Comparison of ENCODE assay signal across 8 cellular contexts in the genomic region with DNA sequence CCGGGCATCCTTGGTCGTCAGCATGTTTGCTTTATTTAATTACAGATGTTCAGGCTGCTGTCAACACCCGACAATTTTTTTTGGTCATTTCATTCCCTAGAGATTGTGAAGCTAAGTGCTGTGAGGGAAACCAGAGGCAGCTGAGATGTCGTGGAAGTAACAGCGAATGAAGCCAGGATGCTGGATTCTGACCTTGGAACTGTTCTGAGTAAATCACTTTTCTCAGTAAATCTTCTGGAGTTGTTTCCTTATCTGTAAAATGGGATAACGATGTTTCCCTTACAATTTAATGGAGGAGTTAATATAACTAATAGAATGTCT. TPM values are rescaled to one million over a fixed set of nuclear protein-coding genes. Genes with fewer than 3 reads are reported as not detected.
DNase-seq lines count a peak whose midpoint lies in the region; ATAC-seq, FAIRE-seq and TF ChIP-seq lines count a peak whose summit lies in the region.

No MANE protein-coding gene starts in this region.

- no peak for FAIRE-seq in pancreas (lab: Jason Lieb, UNC)

- peak overlapping the region; percentile 91 to 94 for H3K27ac Mint-ChIP-seq in effector memory CD8-positive, alpha-beta T cell

- H3K27ac ChIP-seq in KMS-11 = no peak overlapping the region
- H3K27ac ChIP-seq in pancreas = no peak overlapping the region

- no peak for TF ChIP-seq CTCF in KMS-11 (conservative IDR thresholded peaks at IDR 0.05; ENCODE audit: low read depth, low read length)
- TF ChIP-seq CTCF in pancreas (IDR thresholded peaks at IDR 0.05) = no peak

- H3K4me3 Mint-ChIP-seq in effector memory CD8-positive, alpha-beta T cell = peak overlapping the region; percentile 97 to 98

- H3K4me2 ChIP-seq in KMS-11 = peak overlapping the region; percentile 58

- no peaks in the 10 kb centered on the region; the same call in 1 of the 2 replicates for H4K20me1 ChIP-seq in KMS-11 (ENCODE audit: insufficient read depth)

- H3K27me3 Mint-ChIP-seq in effector memory CD8-positive, alpha-beta T cell = no peaks in the 10 kb centered on the region

- intact Hi-C loops in pancreas (cut with DNase I) = no loop called here

- H3K79me2 ChIP-seq in KMS-11 (ENCODE audit: insufficient read depth, low read depth) = peaks cover 42% of the 10 kb centered on the region

- H3K9me3 Mint-ChIP-seq in effector memory CD8-positive, alpha-beta T cell = no peaks in the 10 kb centered on the region

- peak; percentile 79 for DNase-seq in NCI-H748 treated with DMSO at 0.1 percent for 48 hours (lab: John Stamatoyannopoulos, UW)
- DNase-seq in NCI-H748 (lab: John Stamatoyannopoulos, UW; ENCODE audit: unreplicated experiment) = no peak
- no peak for DNase-seq in effector memory CD8-positive, alpha-beta T cell
- no peak for DNase-seq in pancreas
- DNase-seq in RKO (ENCODE audit: low spot score) = no peak
- no peak for DNase-seq in midbrain (lab: John Stamatoyannopoulos, UW)
- no peak for DNase-seq in superior temporal gyrus (ENCODE audit: extremely low spot score)

- WGBS in pancreas, 2 donors = 1 to 3% methylated on average over 6 of the region's 6 CpGs

- H2AFZ ChIP-seq in KMS-11 (ENCODE audit: low read depth) = peak overlapping the region; percentile 68

- peaks cover 23% of the 10 kb centered on the region for H3K4me1 ChIP-seq in KMS-11 (ENCODE audit: low read depth, poor library complexity, severe bottlenecking)
- H3K4me1 ChIP-seq in pancreas = peaks cover 10 to 14% (median 10%) of the 10 kb centered on the region in 3 donors

- ATAC-seq in effector memory CD8-positive, alpha-beta T cell (replicated peaks) = no peak
- peak in 3 of 4 donors; percentile 3 to 11 (median 4) for ATAC-seq in pancreas

- peak overlapping the region; percentile 88; the same call in 1 of the 2 replicates for H3K9ac ChIP-seq in KMS-11

- peaks cover 29 to 40% of the 10 kb centered on the region in 2 donors for H3K4me1 Mint-ChIP-seq in effector memory CD8-positive, alpha-beta T cell (ENCODE audit: low read depth in 2 of 2)

- no peak overlapping the region for H3K4me3 ChIP-seq in KMS-11 (IDR thresholded peaks at IDR 0.05; ENCODE audit: insufficient read depth, low read depth, low read length)
- H3K4me3 ChIP-seq in pancreas = peak overlapping the region; percentile 59 to 91 (median 78)

- H3K9me3 ChIP-seq in pancreas = no peaks in the 10 kb centered on the region

- H3K36me3 ChIP-seq in KMS-11 (ENCODE audit: insufficient read depth) (no peaks in the 10 kb centered on the region), pancreas (no peaks in the 10 kb centered on the region)

- H3K27me3 ChIP-seq in KMS-11 (ENCODE audit: insufficient read depth, low read depth) = no peaks in the 10 kb centered on the region
- H3K27me3 ChIP-seq in pancreas = no peaks in the 10 kb centered on the region

- peaks cover 15% of the 10 kb centered on the region for H3K36me3 Mint-ChIP-seq in effector memory CD8-positive, alpha-beta T cell (ENCODE audit: insufficient read depth)

RNA-seq across cellular contexts. Expression of gene CKAP5, which starts 0.4 kb away (rescaled TPM):
- total RNA-seq in pancreas = 10 to 100 TPM; 12.5 to 36.3 (median 18.6) TPM
- polyA plus RNA-seq in pancreas = 1 to 10 TPM; 4.0 to 9.4 TPM
